8 cellular contexts compared by ENCODE assay signal in genomic region chr13:99500839-99501134, GRCh38. TPM values are rescaled to one million over a fixed set of nuclear protein-coding genes. Genes with fewer than 3 reads are reported as not detected.
DNase-seq lines count a peak whose midpoint lies in the region; ATAC-seq and TF ChIP-seq lines count a peak whose summit lies in the region.

No MANE protein-coding gene starts in this region.

- H3K27me3 ChIP-seq in kidney epithelial cell (ENCODE audit: control insufficient read depth, insufficient read depth, low read length) (no peaks in the 10 kb centered on the region), thyroid gland (no peaks in the 10 kb centered on the region)

- TF ChIP-seq CTCF in kidney epithelial cell (IDR thresholded peaks at IDR 0.05; ENCODE audit: insufficient read depth, low read length, poor library complexity, severe bottlenecking) (no peak), thyroid gland (IDR thresholded peaks at IDR 0.05) (no peak)

- H3K9me3 ChIP-seq in thyroid gland, result no peaks in the 10 kb centered on the region

- DNase-seq in kidney epithelial cell (ENCODE audit: low read depth), result no peak
- no peak for DNase-seq in thyroid gland
- DNase-seq in NCI-H2171 (lab: John Stamatoyannopoulos, UW), result no peak
- no peak for DNase-seq in NCI-H2081 (lab: John Stamatoyannopoulos, UW)

- peaks cover 21 to 47% of the 10 kb centered on the region in 2 donors for H3K4me1 ChIP-seq in thyroid gland

- no peaks in the 10 kb centered on the region for H3K27me3 Mint-ChIP-seq in activated T-helper 17 cell treated with anti-CD3 and anti-CD28 coated beads, Interleukin-2, amount 50 U/mL, for 72 hours

- H3K36me3 ChIP-seq in kidney epithelial cell (ENCODE audit: control insufficient read depth, insufficient read depth, low read length) (no peaks in the 10 kb centered on the region), thyroid gland (no peaks in the 10 kb centered on the region)

- intact Hi-C loops in thyroid gland (cut with DNase I), result loop anchor here (10.0 kb wide), 1 partner anchor 104 kb away; the partner anchor contains the start of gene CLYBL

- 0 to 1% methylated on average over 7 of the region's 7 CpGs for WGBS in thyroid gland, 2 donors

- peak overlapping the region; percentile 96 for H3K27ac Mint-ChIP-seq in activated T-helper 17 cell treated with anti-CD3 and anti-CD28 coated beads, Interleukin-2, amount 50 U/mL, for 72 hours

- H3K9me3 Mint-ChIP-seq in activated T-helper 17 cell treated with anti-CD3 and anti-CD28 coated beads, Interleukin-2, amount 50 U/mL, for 72 hours, result no peaks in the 10 kb centered on the region

- TF ChIP-seq POLR2A in thyroid gland (IDR thresholded peaks at IDR 0.05), result no peak

- H3K4me1 Mint-ChIP-seq in activated T-helper 17 cell treated with anti-CD3 and anti-CD28 coated beads, Interleukin-2, amount 50 U/mL, for 72 hours, result peaks cover 47% of the 10 kb centered on the region

- H3K27ac ChIP-seq in thyroid gland, result peak overlapping the region; percentile 57 to 90 (median 75)

- peak; percentile 19 for ATAC-seq in GM18511 (IDR thresholded peaks at IDR 0.05; ENCODE audit: unreplicated experiment)
- peak; percentile 2 for ATAC-seq in HG02884 (IDR thresholded peaks at IDR 0.05; ENCODE audit: unreplicated experiment)
- ATAC-seq in activated T-helper 17 cell treated with anti-CD3 and anti-CD28 coated beads, Interleukin-2, amount 50 U/mL, for 72 hours (replicated peaks), result peak; percentile 36
- no peak for ATAC-seq in HG03039 (IDR thresholded peaks at IDR 0.05; ENCODE audit: unreplicated experiment)

- H3K4me3 ChIP-seq in kidney epithelial cell (ENCODE audit: low read depth, low read length) (peak overlapping the region; percentile 87), thyroid gland (replicated peaks in 1 of 3) (peak overlapping the region; percentile 15 to 95 (median 84))

- peak overlapping the region; percentile 95 for H3K4me3 Mint-ChIP-seq in activated T-helper 17 cell treated with anti-CD3 and anti-CD28 coated beads, Interleukin-2, amount 50 U/mL, for 72 hours

- peaks cover 43% of the 10 kb centered on the region for H3K36me3 Mint-ChIP-seq in activated T-helper 17 cell treated with anti-CD3 and anti-CD28 coated beads, Interleukin-2, amount 50 U/mL, for 72 hours (ENCODE audit: low read depth)

RNA-seq across cellular contexts. Expression of gene TM9SF2, which starts 0.5 kb away (rescaled TPM):
- 10 to 100 TPM; 50.6 to 97.3 TPM for total RNA-seq in activated T-helper 17 cell treated with anti-CD3 and anti-CD28 coated beads, Interleukin-2, amount 50 U/mL, for 72 hours
- 136 and 137 TPM in 2 replicates for total RNA-seq in kidney epithelial cell
- total RNA-seq in thyroid gland, result 100 to 1,000 TPM; 185 to 207 (median 200) TPM
